Comparison of ENCODE assay signal across 16 cellular contexts in genomic region chr20:11266571-11266970, GRCh38.
A peak's percentile ranks its signal among the peaks of the same experiment; 100 is the strongest.
DNase-seq lines count a peak whose midpoint lies in the region; ATAC-seq and TF ChIP-seq lines count a peak whose summit lies in the region.
"Had no signal": no experiment of that assay in that cellular context is flagged by ENCODE, and none has a peak within 500 bp of the region (broad histone marks: within the 10 kb centered on the region; RNA-seq: fewer than 3 reads in every experiment).

No MANE protein-coding gene starts in this region.

- H3K9me2 ChIP-seq in SK-N-SH, result no peaks in the 10 kb centered on the region
- H3K9me2 ChIP-seq in hepatocyte (replicated peaks; ENCODE audit: insufficient read depth), result no peaks in the 10 kb centered on the region

- no peaks in the 10 kb centered on the region for H4K20me1 ChIP-seq in SK-N-SH (ENCODE audit: insufficient read depth)
- H4K20me1 ChIP-seq in hepatocyte (ENCODE audit: insufficient read depth, poor library complexity, severe bottlenecking), result no peaks in the 10 kb centered on the region

- H3K9ac ChIP-seq in SK-N-SH (peak overlapping the region; percentile 18; the same call in 1 of the 2 replicates), subcutaneous abdominal adipose tissue (ENCODE audit: low read length in 5 of 5) (no peak overlapping the region)

- TF ChIP-seq POLR2A in adrenal gland (IDR thresholded peaks at IDR 0.05), result no peak

- H3K4me3 ChIP-seq in SK-N-SH (ENCODE audit: low read depth in 2 of 2, low read length in 1 of 2) (no peak overlapping the region), RWPE2 (ENCODE audit: severe bottlenecking) (no peak overlapping the region), hepatocyte (no peak overlapping the region), subcutaneous abdominal adipose tissue (ENCODE audit: low read depth in 1 of 5, low read length in 5 of 5) (no peak overlapping the region), adrenal gland (no peak overlapping the region)
- H3K4me3 ChIP-seq: K562, upper lobe of left lung had no signal

- H3K4me1 ChIP-seq in SK-N-SH (ENCODE audit: control insufficient read depth in 1 of 2, insufficient read depth in 2 of 2, low read depth in 1 of 2, low read length in 1 of 2) (peaks cover 0 to 16% of the 10 kb centered on the region in 2 experiments; a peak in 3 of 4 replicates), RWPE2 (ENCODE audit: insufficient read depth, poor library complexity, severe bottlenecking) (peaks cover 20% of the 10 kb centered on the region), hepatocyte (ENCODE audit: insufficient read depth) (peaks cover 15% of the 10 kb centered on the region), subcutaneous abdominal adipose tissue (ENCODE audit: control insufficient read depth in 5 of 5, insufficient read depth in 5 of 5, low read length in 5 of 5) (peaks cover 0 to 17% (median 4%) of the 10 kb centered on the region in 5 donors), adrenal gland (replicated peaks in 1 of 2) (peaks cover 11 to 13% of the 10 kb centered on the region in 2 donors)

- DNase-seq in SK-N-SH (no peak), RWPE2 (ENCODE audit: low spot score) (no peak), hepatocyte (ENCODE audit: low spot score) (no peak), SKM-1 (lab: John Stamatoyannopoulos, UW; ENCODE audit: unreplicated experiment) (no peak), adrenal gland (no peak)
- DNase-seq in stimulated activated CD8-positive, alpha-beta memory T cell treated with anti-CD3 and anti-CD28 coated beads, Interleukin-4, amount 100 ng/mL, for 48 hours, result no peak
- DNase-seq: activated CD4-positive, alpha-beta T cell treated with anti-CD3 and anti-CD28 coated beads for 1 hour; activated naive CD4-positive, alpha-beta T cell treated with anti-CD3 and anti-CD28 coated beads, Interleukin-2, amount 10 ng/mL, durations not matched to agents 7 days and 5 days; CD4-positive, alpha-beta memory T cell; central memory CD4-positive, alpha-beta T cell; stimulated activated CD4-positive, alpha-beta T cell treated with anti-CD3 and anti-CD28 coated beads, Interleukin-2, amount 100 ng/mL, for 24 hours; T-helper 1 cell; upper lobe of left lung had no signal

- CTCF ChIA-PET in SK-N-SH (lab: Yijun Ruan, JAX), result interaction anchor here (1.2 to 1.5 kb wide), 2 partner anchors 15 to 770 kb away, joined by 3 to 4 read pairs; no protein-coding TSS in a partner anchor

- no peak for ATAC-seq in SK-N-SH treated with all-trans-retinoic acid at 6 μM for 48 hours
- no peak for ATAC-seq in RWPE2 (ENCODE audit: low read depth)
- ATAC-seq: K562 had no signal

- peak overlapping the region; percentile 31; the same call in 1 of the 2 replicates for H3K4me2 ChIP-seq in SK-N-SH
- peak overlapping the region; percentile 37 for H3K4me2 ChIP-seq in hepatocyte

- H3K36me3 ChIP-seq in SK-N-SH (replicated peaks in 1 of 2; ENCODE audit: control insufficient read depth in 1 of 2, insufficient read depth in 2 of 2, low read length in 1 of 2) (no peaks in the 10 kb centered on the region), RWPE2 (ENCODE audit: low read depth) (no peaks in the 10 kb centered on the region), hepatocyte (replicated peaks; ENCODE audit: insufficient read depth, low read depth) (no peaks in the 10 kb centered on the region), subcutaneous abdominal adipose tissue (ENCODE audit: control insufficient read depth in 5 of 5, insufficient read depth in 5 of 5, low read length in 5 of 5) (no peaks in the 10 kb centered on the region), adrenal gland (replicated peaks in 1 of 2) (no peaks in the 10 kb centered on the region)
- H3K36me3 ChIP-seq: upper lobe of left lung had no signal

- H3F3A ChIP-seq in SK-N-SH (replicated peaks; ENCODE audit: insufficient read depth), result peaks cover 3% of the 10 kb centered on the region

- 89% methylated on average over 3 of the region's 3 CpGs for WGBS in SK-N-SH (ENCODE audit: low lambda C conversion rate)
- 79% methylated on average over 3 of the region's 3 CpGs for WGBS in hepatocyte (ENCODE audit: low lambda C conversion rate, missing lambda C conversion rate)
- 81 to 90% (median 86%) methylated on average over 3 of the region's 3 CpGs for WGBS in adrenal gland, 4 donors

- H2AFZ ChIP-seq in SK-N-SH (ENCODE audit: low read depth) (peak overlapping the region; percentile 73; the same call in 1 of the 2 replicates), hepatocyte (no peak overlapping the region)

- no peaks in the 10 kb centered on the region for H3K9me3 ChIP-seq in SK-N-SH
- no peaks in the 10 kb centered on the region for H3K9me3 ChIP-seq in RWPE2 (ENCODE audit: severe bottlenecking)
- no peaks in the 10 kb centered on the region for H3K9me3 ChIP-seq in hepatocyte (ENCODE audit: low read depth)
- H3K9me3 ChIP-seq in subcutaneous abdominal adipose tissue (ENCODE audit: control insufficient read depth in 5 of 5, low read length in 5 of 5), result no peaks in the 10 kb centered on the region
- H3K9me3 ChIP-seq in adrenal gland (replicated peaks in 1 of 3), result no peaks in the 10 kb centered on the region
- H3K9me3 ChIP-seq: upper lobe of left lung had no signal

- TF ChIP-seq CTCF in SK-N-SH (IDR thresholded peaks at IDR 0.05) (no peak), RWPE2 (IDR thresholded peaks at IDR 0.05; ENCODE audit: poor library complexity, severe bottlenecking) (no peak), hepatocyte (IDR thresholded peaks at IDR 0.05; ENCODE audit: poor library complexity) (no peak), adrenal gland (IDR thresholded peaks at IDR 0.05) (no peak)

- H3K27me3 ChIP-seq in SK-N-SH (ENCODE audit: insufficient read depth) (no peaks in the 10 kb centered on the region), RWPE2 (ENCODE audit: insufficient read depth, poor library complexity, severe bottlenecking) (no peaks in the 10 kb centered on the region), hepatocyte (no peaks in the 10 kb centered on the region), subcutaneous abdominal adipose tissue (ENCODE audit: control insufficient read depth in 5 of 5, insufficient read depth in 4 of 5, low read length in 5 of 5) (no peaks in the 10 kb centered on the region), adrenal gland (no peaks in the 10 kb centered on the region)
- H3K27me3 ChIP-seq: upper lobe of left lung had no signal

- no peaks in the 10 kb centered on the region for H3K79me2 ChIP-seq in SK-N-SH (ENCODE audit: insufficient read depth)
- no peaks in the 10 kb centered on the region for H3K79me2 ChIP-seq in hepatocyte

- TF ChIP-seq RAD21 in SK-N-SH (IDR thresholded peaks at IDR 0.05; ENCODE audit: low read length), result no peak

- no peak for TF ChIP-seq EP300 in SK-N-SH (IDR thresholded peaks at IDR 0.05; ENCODE audit: borderline replicate concordance in 1 of 2, low read depth in 1 of 2, low read length in 1 of 2)

- POLR2A ChIA-PET in SK-N-SH (lab: Yijun Ruan, JAX), result no interaction called here

- H3K27ac ChIP-seq in SK-N-SH (ENCODE audit: low read depth in 2 of 2, low read length in 1 of 2), result peak overlapping the region in 1 of 2 experiments; percentile 91; a peak in 2 of 4 replicates
- peak overlapping the region; percentile 82 for H3K27ac ChIP-seq in RWPE2 (ENCODE audit: poor library complexity, severe bottlenecking)
- peak overlapping the region; percentile 78 for H3K27ac ChIP-seq in hepatocyte
- peak overlapping the region; percentile 7 for H3K27ac ChIP-seq in subcutaneous abdominal adipose tissue (ENCODE audit: low read depth, low read length)
- no peak overlapping the region for H3K27ac ChIP-seq in adrenal gland

- intact Hi-C loops in adrenal gland (cut with DNase I), result no loop called here

TF ChIP-seq in SK-N-SH, 30 proteins besides CTCF, POLR2A, EP300 and RAD21 (continues in another document):
- no peak for TF ChIP-seq MEF2A (IDR thresholded peaks at IDR 0.05; ENCODE audit: borderline replicate concordance, low read depth)
- TF ChIP-seq TEAD4 (IDR thresholded peaks at IDR 0.05; ENCODE audit: borderline replicate concordance, insufficient read depth), result no peak
- TF ChIP-seq FOXM1 (IDR thresholded peaks at IDR 0.05; ENCODE audit: low read depth), result no peak
- no peak for TF ChIP-seq FOXJ3 (CRISPR knock-in tag; IDR thresholded peaks at IDR 0.05)
- no peak for TF ChIP-seq RCOR1 (IDR thresholded peaks at IDR 0.05; ENCODE audit: low read length)

TF ChIP-seq in SK-N-SH treated with all-trans-retinoic acid at 6 μM for 48 hours, 23 proteins besides CTCF, POLR2A, EP300 and RAD21 (continues in another document):
- TF ChIP-seq TSHZ2 (CRISPR knock-in tag; IDR thresholded peaks at IDR 0.05) (no peak), PPARA (CRISPR knock-in tag; IDR thresholded peaks at IDR 0.05; ENCODE audit: borderline replicate concordance) (no peak), ZFP3 (CRISPR knock-in tag; IDR thresholded peaks at IDR 0.05) (no peak), ZNF565 (CRISPR knock-in tag; conservative IDR thresholded peaks at IDR 0.05; ENCODE audit: low read depth) (no peak), OSR1 (CRISPR knock-in tag; IDR thresholded peaks at IDR 0.05) (no peak), ARNTL (CRISPR knock-in tag; IDR thresholded peaks at IDR 0.05; ENCODE audit: borderline replicate concordance, low read depth) (no peak)

Comparison
In these comparisons a context has a peak if more than half of its experiments do, and no peak if none do; other contexts are left out.
1. H3K27ac ChIP-seq: peak in RWPE2 (single experiment), hepatocyte (single experiment) and subcutaneous abdominal adipose tissue (single experiment); none in adrenal gland (0 of 5).